27 cellular contexts compared by ENCODE assay signal in genomic region chrX:17735396-17735795, GRCh38. TPM values are rescaled to one million over a fixed set of nuclear protein-coding genes. Genes with fewer than 3 reads are reported as not detected.
DNase-seq lines count a peak whose midpoint lies in the region; ATAC-seq and TF ChIP-seq lines count a peak whose summit lies in the region.
"Had no signal": no experiment of that assay in that cellular context is flagged by ENCODE, and none has a peak within 500 bp of the region (broad histone marks: within the 10 kb centered on the region; RNA-seq: fewer than 3 reads in every experiment).

No MANE protein-coding gene starts in this region.

- ATAC-seq in CD4-positive, alpha-beta T cell (ENCODE audit: poor library complexity), result no peak
- no peak for ATAC-seq in lower lobe of right lung
- no peak for ATAC-seq in HG03520 (IDR thresholded peaks at IDR 0.05; ENCODE audit: unreplicated experiment)
- ATAC-seq: activated CD8-positive, alpha-beta T cell treated with anti-CD3 and anti-CD28 coated beads, Interleukin-2, amount 10 ng/mL, durations not matched to agents 7 days and 5 days; activated T-cell treated with anti-CD3 and anti-CD28 coated beads, Interleukin-2, amount 50 U/mL, for 4 hours; naive thymus-derived CD4-positive, alpha-beta T cell; SK-N-SH treated with all-trans-retinoic acid at 6 μM for 48 hours; stimulated activated naive CD8-positive, alpha-beta T cell treated with anti-CD3 and anti-CD28 coated beads, Interleukin-15, amount 100 ng/mL, for 72 hours had no signal

- no peak overlapping the region for H3K27ac ChIP-seq in CD4-positive, alpha-beta T cell (ENCODE audit: low read depth, low read length)
- H3K27ac ChIP-seq in colonic mucosa (peak overlapping the region; percentile 34), mucosa of rectum (ENCODE audit: low read depth in 2 of 2, low read length in 2 of 2) (peak overlapping the region; percentile 72 to 85), stomach (peak overlapping the region in 4 of 5 donors; percentile 15 to 94 (median 89)), lower lobe of right lung (no peak overlapping the region)

- intact Hi-C loops in CD4-positive, alpha-beta T cell (cut with DNase I, micrococcal nuclease), result loop anchor here (5.0 to 10.0 kb wide), 4 partner anchors 848 to 1609 kb away; partner anchors contain the start of genes PDHA1 (in 2 of the 2) and PHKA2 (in 1 of the 2)
- intact Hi-C loops in colonic mucosa (cut with DNase I) (no loop called here), stomach (cut with DNase I; ENCODE audit: low total_unique reads) (no loop called here), lower lobe of right lung (cut with DNase I) (no loop called here)

- WGBS in stomach, 5 donors, result 19 to 43% (median 39%) methylated on average over 5 of the region's 5 CpGs

- H3K4me1 ChIP-seq in colonic mucosa, result no peaks in the 10 kb centered on the region
- peaks cover 0 to 5% of the 10 kb centered on the region in 2 donors for H3K4me1 ChIP-seq in mucosa of rectum (ENCODE audit: control insufficient read depth in 2 of 2, insufficient read depth in 2 of 2, low read length in 2 of 2)
- peaks cover 0 to 22% (median 8%) of the 10 kb centered on the region in 4 donors for H3K4me1 ChIP-seq in stomach
- H3K4me1 ChIP-seq in lower lobe of right lung, result peaks cover 6% of the 10 kb centered on the region

- H3K27me3 Mint-ChIP-seq in CD4-positive, alpha-beta T cell, result no peaks in the 10 kb centered on the region
- H3K27me3 Mint-ChIP-seq: stimulated activated naive CD8-positive, alpha-beta T cell treated with anti-CD3 and anti-CD28 coated beads, Interleukin-15, amount 100 ng/mL, for 72 hours had no signal

- H3K9ac ChIP-seq in colonic mucosa (ENCODE audit: low read depth in 2 of 2, low read length in 2 of 2), result peak overlapping the region in 1 of 2 donors; percentile 14
- no peak overlapping the region for H3K9ac ChIP-seq in mucosa of rectum (ENCODE audit: low read depth in 1 of 2, low read length in 2 of 2)

- H3K9me3 ChIP-seq in CD4-positive, alpha-beta T cell (ENCODE audit: control insufficient read depth, low read length), result no peaks in the 10 kb centered on the region
- H3K9me3 ChIP-seq in colonic mucosa, result no peaks in the 10 kb centered on the region
- no peaks in the 10 kb centered on the region for H3K9me3 ChIP-seq in mucosa of rectum (ENCODE audit: control insufficient read depth in 2 of 2, low read length in 2 of 2)
- peaks cover 0 to 5% (median 0%) of the 10 kb centered on the region in 4 donors for H3K9me3 ChIP-seq in stomach
- no peaks in the 10 kb centered on the region for H3K9me3 ChIP-seq in lower lobe of right lung
- H3K9me3 ChIP-seq: spleen had no signal

- peak overlapping the region; percentile 38 for H3K4me3 Mint-ChIP-seq in CD4-positive, alpha-beta T cell
- H3K4me3 Mint-ChIP-seq: activated CD8-positive, alpha-beta T cell treated with anti-CD3 and anti-CD28 coated beads, Interleukin-2, amount 10 ng/mL, durations not matched to agents 7 days and 5 days; activated T-cell treated with anti-CD3 and anti-CD28 coated beads, Interleukin-2, amount 50 U/mL, for 4 hours; stimulated activated naive CD8-positive, alpha-beta T cell treated with anti-CD3 and anti-CD28 coated beads, Interleukin-15, amount 100 ng/mL, for 72 hours had no signal

- POLR2A ChIA-PET in CD4-positive, alpha-beta T cell (lab: Charles Lee), result no interaction called here

- H3K4me3 ChIP-seq in colonic mucosa (no peak overlapping the region), mucosa of rectum (ENCODE audit: low read length in 2 of 2) (no peak overlapping the region), stomach (no peak overlapping the region), lower lobe of right lung (no peak overlapping the region)
- H3K4me3 ChIP-seq: lung, spleen had no signal

- H3K9me3 Mint-ChIP-seq in CD4-positive, alpha-beta T cell, result no peaks in the 10 kb centered on the region
- H3K9me3 Mint-ChIP-seq: activated T-cell treated with anti-CD3 and anti-CD28 coated beads, Interleukin-2, amount 50 U/mL, for 4 hours; endodermal cell; stimulated activated naive CD8-positive, alpha-beta T cell treated with anti-CD3 and anti-CD28 coated beads, Interleukin-15, amount 100 ng/mL, for 72 hours had no signal

- H3K27me3 ChIP-seq in CD4-positive, alpha-beta T cell (ENCODE audit: control insufficient read depth, insufficient read depth, low read length), result no peaks in the 10 kb centered on the region
- H3K27me3 ChIP-seq in colonic mucosa (no peaks in the 10 kb centered on the region), mucosa of rectum (ENCODE audit: control insufficient read depth in 2 of 2, insufficient read depth in 2 of 2, low read length in 2 of 2) (peaks cover 0 to under 1% of the 10 kb centered on the region in 2 donors), stomach (peaks cover 0 to 4% (median 0%) of the 10 kb centered on the region in 3 donors), lower lobe of right lung (ENCODE audit: low read depth) (no peaks in the 10 kb centered on the region)

- peaks cover 29% of the 10 kb centered on the region for H3K4me1 Mint-ChIP-seq in CD4-positive, alpha-beta T cell (ENCODE audit: low read depth)

- TF ChIP-seq CTCF in CD4-positive, alpha-beta T cell (IDR thresholded peaks at IDR 0.05), result no peak
- TF ChIP-seq CTCF in colonic mucosa (IDR thresholded peaks at IDR 0.05) (no peak), stomach (IDR thresholded peaks at IDR 0.05) (no peak), lower lobe of right lung (IDR thresholded peaks at IDR 0.05) (no peak)

- peak overlapping the region; percentile 30 for H3K27ac Mint-ChIP-seq in CD4-positive, alpha-beta T cell
- H3K27ac Mint-ChIP-seq: activated CD8-positive, alpha-beta T cell treated with anti-CD3 and anti-CD28 coated beads, Interleukin-2, amount 10 ng/mL, durations not matched to agents 7 days and 5 days; endodermal cell had no signal

- peaks cover 14% of the 10 kb centered on the region for H3K36me3 Mint-ChIP-seq in CD4-positive, alpha-beta T cell (ENCODE audit: low read depth)

- no peak for TF ChIP-seq POLR2A in stomach (IDR thresholded peaks at IDR 0.05)

- H3K36me3 ChIP-seq in colonic mucosa, result no peaks in the 10 kb centered on the region
- H3K36me3 ChIP-seq in mucosa of rectum (ENCODE audit: control insufficient read depth in 2 of 2, insufficient read depth in 2 of 2, low read length in 2 of 2), result no peaks in the 10 kb centered on the region
- H3K36me3 ChIP-seq in stomach, result peaks cover 0 to 6% (median 0%) of the 10 kb centered on the region in 4 donors
- H3K36me3 ChIP-seq in lower lobe of right lung, result no peaks in the 10 kb centered on the region
- H3K36me3 ChIP-seq: spleen had no signal

- CTCF ChIA-PET in CD4-positive, alpha-beta T cell (lab: Charles Lee), result no interaction called here

- TF ChIP-seq EP300 in stomach (IDR thresholded peaks at IDR 0.05), result no peak

- DNase-seq in CD4-positive, alpha-beta T cell, result no peak
- DNase-seq in colonic mucosa, result peak; percentile 34
- no peak for DNase-seq in stomach
- DNase-seq in effector CD8-positive, alpha-beta T cell (lab: John Stamatoyannopoulos, UW), result no peak
- no peak for DNase-seq in lower lobe of right lung
- DNase-seq in stimulated activated CD4-positive, alpha-beta T cell treated with anti-CD3 and anti-CD28 coated beads, Interleukin-2, amount 100 ng/mL, for 48 hours, result no peak
- DNase-seq: activated CD4-positive, CD25-positive, alpha-beta regulatory T cell treated with anti-CD3 and anti-CD28 coated beads, Interleukin-2, amount 50 U/mL, for 72 hours; activated CD8-positive, alpha-beta T cell treated with anti-CD3 and anti-CD28 coated beads, Interleukin-2, amount 10 ng/mL, durations not matched to agents 7 days and 5 days; activated naive CD4-positive, alpha-beta T cell treated with anti-CD3 and anti-CD28 coated beads, Interleukin-2, amount 50 U/mL, for 16 hours; activated T-cell treated with anti-CD3 and anti-CD28 coated beads, Interleukin-2, amount 50 U/mL, for 4 hours; C1 segment of cervical spinal cord; endodermal cell; head of caudate nucleus; IMR-90; naive thymus-derived CD4-positive, alpha-beta T cell; NCI-H1417; NCI-H510A treated with DMSO at 0.1 percent for 48 hours; posterior cingulate gyrus; RPMI8226; spleen; stimulated activated CD4-positive, alpha-beta T cell treated with anti-CD3 and anti-CD28 coated beads, Interleukin-4, amount 100 ng/mL, for 4 hours; stimulated activated naive CD8-positive, alpha-beta T cell treated with anti-CD3 and anti-CD28 coated beads, Interleukin-15, amount 100 ng/mL, for 72 hours; T1000 had no signal

RNA-seq across cellular contexts. Expression of gene SCML1, which starts 1.9 kb away (rescaled TPM):
- total RNA-seq in CD4-positive, alpha-beta T cell, result 10 to 100 TPM; 59.1 to 60.3 TPM
- total RNA-seq in colonic mucosa, result 10 to 100 TPM; 11.7 to 21.4 TPM
- total RNA-seq in stomach, result 10 to 100 TPM in 4 of 5 donors, under 1 TPM in 1; 0.45 to 28.1 (median 18.8) TPM
- 10 to 100 TPM in 1 of 3 donors, 1 to 10 TPM in 2; 2.7 to 12.4 (median 3.6) TPM for polyA plus RNA-seq in stomach
- 12.3 TPM for total RNA-seq in lower lobe of right lung

Comparison
In these comparisons a context has a peak if more than half of its experiments do, and no peak if none do; other contexts are left out.
1. H3K27ac ChIP-seq: peak in colonic mucosa (single experiment), mucosa of rectum (2 of 2) and stomach (4 of 5); none in CD4-positive, alpha-beta T cell (single experiment) and lower lobe of right lung (single experiment).
2. intact Hi-C loops: an anchor here in CD4-positive, alpha-beta T cell (5.0 to 10.0 kb wide); none called in colonic mucosa, stomach and lower lobe of right lung.